Comparison of ENCODE assay signal across 26 cellular contexts in genomic region chr6:46511320-46511719, GRCh38. TPM values are rescaled to one million over a fixed set of nuclear protein-coding genes. Genes with fewer than 3 reads are reported as not detected.
DNase-seq lines count a peak whose midpoint lies in the region; ATAC-seq, FAIRE-seq and TF ChIP-seq lines count a peak whose summit lies in the region.
"Had no signal": no experiment of that assay in that cellular context is flagged by ENCODE, and none has a peak within 500 bp of the region (broad histone marks: within the 10 kb centered on the region; RNA-seq: fewer than 3 reads in every experiment).

No MANE protein-coding gene starts in this region.

- H3K9me3 ChIP-seq in duodenal mucosa (ENCODE audit: control insufficient read depth in 1 of 2, low read length in 2 of 2), result no peaks in the 10 kb centered on the region
- H3K9me3 ChIP-seq in stomach smooth muscle (ENCODE audit: control insufficient read depth in 2 of 2, low read length in 2 of 2), result no peaks in the 10 kb centered on the region
- H3K9me3 ChIP-seq in pancreas, result no peaks in the 10 kb centered on the region
- H3K9me3 ChIP-seq in CD4-positive, alpha-beta memory T cell (ENCODE audit: control insufficient read depth in 1 of 2, low read length in 2 of 2), result no peaks in the 10 kb centered on the region

- no peak overlapping the region for H3K4me3 Mint-ChIP-seq in CD4-positive, alpha-beta memory T cell
- H3K4me3 Mint-ChIP-seq: activated T-helper 17 cell treated with anti-CD3 and anti-CD28 coated beads, Interleukin-2, amount 50 U/mL, for 72 hours; CD4-positive, alpha-beta T cell; dendritic cell treated with granulocyte-macrophage colony-stimulating factor and Interleukin-4, amounts not matched to agents 40 ng/mL and 50 ng/mL, for 4 days; stimulated activated naive B cell treated with anti-CD40 and anti-IgM and Interleukin-4, amounts not matched to agents 10 μg/mL and 1 μg/mL and 100 μg/mL, for 72 hours had no signal

- H3K4me1 Mint-ChIP-seq in CD4-positive, alpha-beta memory T cell, result no peaks in the 10 kb centered on the region
- H3K4me1 Mint-ChIP-seq: activated T-helper 17 cell treated with anti-CD3 and anti-CD28 coated beads, Interleukin-2, amount 50 U/mL, for 72 hours; stimulated activated naive B cell treated with anti-CD40 and anti-IgM and Interleukin-4, amounts not matched to agents 10 μg/mL and 1 μg/mL and 100 μg/mL, for 72 hours had no signal

- H3K4me1 ChIP-seq in duodenal mucosa (ENCODE audit: control insufficient read depth in 1 of 2, insufficient read depth in 2 of 2, low read length in 2 of 2), result peaks cover 11 to 20% of the 10 kb centered on the region in 2 donors
- H3K4me1 ChIP-seq in stomach smooth muscle (ENCODE audit: control insufficient read depth, insufficient read depth, low read length), result peaks cover 4% of the 10 kb centered on the region
- H3K4me1 ChIP-seq in pancreas, result peaks cover 17 to 25% (median 23%) of the 10 kb centered on the region in 3 donors
- H3K4me1 ChIP-seq in CD4-positive, alpha-beta memory T cell (ENCODE audit: insufficient read depth, low read length), result no peaks in the 10 kb centered on the region

- no peak for FAIRE-seq in pancreas (lab: Jason Lieb, UNC)
- FAIRE-seq: K562 had no signal

- H3K27ac ChIP-seq in duodenal mucosa (ENCODE audit: low read depth, low read length) (peak overlapping the region; percentile 17), stomach smooth muscle (ENCODE audit: low read length) (peak overlapping the region; percentile 49), pancreas (peak overlapping the region in 1 of 4 donors; percentile 43)
- no peak overlapping the region for H3K27ac ChIP-seq in CD4-positive, alpha-beta memory T cell (ENCODE audit: low read depth, low read length)
- H3K27ac ChIP-seq: SK-N-MC, WERI-Rb-1 had no signal

- peaks cover 3 to 10% of the 10 kb centered on the region in 2 donors for H3K27me3 Mint-ChIP-seq in CD4-positive, alpha-beta memory T cell
- H3K27me3 Mint-ChIP-seq: dendritic cell treated with granulocyte-macrophage colony-stimulating factor and Interleukin-4, amounts not matched to agents 40 ng/mL and 50 ng/mL, for 4 days had no signal

- TF ChIP-seq CTCF in pancreas (IDR thresholded peaks at IDR 0.05), result no peak

- intact Hi-C loops in left ventricle myocardium superior (cut with micrococcal nuclease), result no loop called here
- intact Hi-C loops in pancreas (cut with DNase I), result no loop called here
- intact Hi-C loops in CD4-positive, alpha-beta memory T cell (cut with micrococcal nuclease), result no loop called here

- H3K4me3 ChIP-seq in duodenal mucosa (ENCODE audit: low read depth in 1 of 2, low read length in 2 of 2) (no peak overlapping the region), stomach smooth muscle (ENCODE audit: low read length in 2 of 2) (no peak overlapping the region), pancreas (no peak overlapping the region)
- H3K4me3 ChIP-seq in CD4-positive, alpha-beta memory T cell (ENCODE audit: low read length in 2 of 2), result no peak overlapping the region
- H3K4me3 ChIP-seq: K562, SK-N-MC, smooth muscle cell had no signal

- 70 to 79% methylated on average over 7 of the region's 7 CpGs for WGBS in pancreas, 2 donors

- CTCF ChIA-PET in CD4-positive, alpha-beta memory T cell (lab: Charles Lee; ENCODE audit: partially characterized antibody), result no interaction called here

- H3K9ac ChIP-seq in duodenal mucosa (ENCODE audit: low read depth in 1 of 2, low read length in 2 of 2), result no peak overlapping the region
- peak overlapping the region in 1 of 2 donors; percentile 14 for H3K9ac ChIP-seq in stomach smooth muscle (ENCODE audit: low read length in 2 of 2)

- peak; percentile 52 for ATAC-seq in left ventricle myocardium superior
- ATAC-seq in pancreas, result no peak
- ATAC-seq: activated naive CD4-positive, alpha-beta T cell treated with anti-CD3 and anti-CD28 coated beads, Interleukin-2, amount 50 U/mL, for 72 hours; activated T-helper 17 cell treated with anti-CD3 and anti-CD28 coated beads, Interleukin-2, amount 50 U/mL, for 72 hours; K562; stimulated activated naive B cell treated with anti-CD40 and anti-IgM and Interleukin-4, amounts not matched to agents 10 μg/mL and 1 μg/mL and 100 μg/mL, for 72 hours had no signal

- no peak for DNase-seq in left ventricle myocardium superior
- DNase-seq in central memory CD4-positive, alpha-beta T cell, result no peak
- no peak for DNase-seq in hepatic stellate cell (ENCODE audit: low spot score)
- no peak for DNase-seq in pancreas
- DNase-seq in CD4-positive, alpha-beta memory T cell, result no peak
- DNase-seq: activated CD4-positive, alpha-beta T cell treated with anti-CD3 and anti-CD28 coated beads, Interleukin-2, amount 50 U/mL, for 4 hours; activated CD8-positive, alpha-beta memory T cell treated with anti-CD3 and anti-CD28 coated beads, Interleukin-2, amount 50 U/mL, for 4 hours; CD4-positive, alpha-beta T cell; DMS53; GF-D8; MM.1S; NCI-H1436; NCI-H510A; stimulated activated CD4-positive, alpha-beta T cell treated with anti-CD3 and anti-CD28 coated beads, Interleukin-2, amount 100 ng/mL, for 48 hours; stimulated activated naive B cell treated with anti-CD40 and anti-IgM and Interleukin-4, amounts not matched to agents 10 μg/mL and 1 μg/mL and 100 μg/mL, for 72 hours; WERI-Rb-1 had no signal

- no peak overlapping the region for H3K27ac Mint-ChIP-seq in CD4-positive, alpha-beta memory T cell
- H3K27ac Mint-ChIP-seq: activated naive CD4-positive, alpha-beta T cell treated with anti-CD3 and anti-CD28 coated beads, Interleukin-2, amount 50 U/mL, for 72 hours; activated T-helper 17 cell treated with anti-CD3 and anti-CD28 coated beads, Interleukin-2, amount 50 U/mL, for 72 hours; CD4-positive, alpha-beta T cell; dendritic cell treated with granulocyte-macrophage colony-stimulating factor and Interleukin-4, amounts not matched to agents 40 ng/mL and 50 ng/mL, for 4 days; stimulated activated naive B cell treated with anti-CD40 and anti-IgM and Interleukin-4, amounts not matched to agents 10 μg/mL and 1 μg/mL and 100 μg/mL, for 72 hours had no signal

- no peaks in the 10 kb centered on the region for H3K36me3 Mint-ChIP-seq in CD4-positive, alpha-beta memory T cell
- H3K36me3 Mint-ChIP-seq: activated naive CD4-positive, alpha-beta T cell treated with anti-CD3 and anti-CD28 coated beads, Interleukin-2, amount 50 U/mL, for 72 hours; stimulated activated naive B cell treated with anti-CD40 and anti-IgM and Interleukin-4, amounts not matched to agents 10 μg/mL and 1 μg/mL and 100 μg/mL, for 72 hours had no signal

- POLR2A ChIA-PET in CD4-positive, alpha-beta memory T cell (lab: Charles Lee; ENCODE audit: partially characterized antibody), result no interaction called here

- no peaks in the 10 kb centered on the region for H3K9me3 Mint-ChIP-seq in CD4-positive, alpha-beta memory T cell
- H3K9me3 Mint-ChIP-seq: activated naive CD4-positive, alpha-beta T cell treated with anti-CD3 and anti-CD28 coated beads, Interleukin-2, amount 50 U/mL, for 72 hours; activated T-helper 17 cell treated with anti-CD3 and anti-CD28 coated beads, Interleukin-2, amount 50 U/mL, for 72 hours; CD4-positive, alpha-beta T cell; dendritic cell treated with granulocyte-macrophage colony-stimulating factor and Interleukin-4, amounts not matched to agents 40 ng/mL and 50 ng/mL, for 4 days; stimulated activated naive B cell treated with anti-CD40 and anti-IgM and Interleukin-4, amounts not matched to agents 10 μg/mL and 1 μg/mL and 100 μg/mL, for 72 hours had no signal

- H3K27me3 ChIP-seq in duodenal mucosa (ENCODE audit: control insufficient read depth in 1 of 2, insufficient read depth in 2 of 2, low read length in 2 of 2) (no peaks in the 10 kb centered on the region), stomach smooth muscle (ENCODE audit: control insufficient read depth in 1 of 2, insufficient read depth in 2 of 2, low read length in 2 of 2) (no peaks in the 10 kb centered on the region), pancreas (no peaks in the 10 kb centered on the region)
- H3K27me3 ChIP-seq in CD4-positive, alpha-beta memory T cell (ENCODE audit: insufficient read depth, low read length), result no peaks in the 10 kb centered on the region

- no peaks in the 10 kb centered on the region for H3K36me3 ChIP-seq in duodenal mucosa (ENCODE audit: control insufficient read depth in 1 of 2, insufficient read depth in 2 of 2, low read length in 2 of 2)
- no peaks in the 10 kb centered on the region for H3K36me3 ChIP-seq in stomach smooth muscle (ENCODE audit: control insufficient read depth in 2 of 2, insufficient read depth in 2 of 2, low read length in 2 of 2)
- no peaks in the 10 kb centered on the region for H3K36me3 ChIP-seq in pancreas
- no peaks in the 10 kb centered on the region for H3K36me3 ChIP-seq in CD4-positive, alpha-beta memory T cell (ENCODE audit: insufficient read depth, low read length)
- H3K36me3 ChIP-seq: WERI-Rb-1 had no signal

RNA-seq across cellular contexts. Expression of gene RCAN2, which starts 20.1 kb away (rescaled TPM):
- total RNA-seq in left ventricle myocardium superior, result 254 TPM
- total RNA-seq in pancreas, result 1 to 10 TPM; 1.7 to 7.4 (median 3.3) TPM
- 10 to 100 TPM in 1 of 2 donors, 1 to 10 TPM in 1; 2.9 to 19.0 TPM for polyA plus RNA-seq in pancreas
- not detected for total RNA-seq in CD4-positive, alpha-beta memory T cell
- under 1 TPM; 0.06 to 0.21 TPM for polyA plus RNA-seq in CD4-positive, alpha-beta memory T cell
- total RNA-seq: CD4-positive, alpha-beta T cell; T-helper 2 cell treated with Interferon-gamma antibody and Interleukin-4, amounts not matched to agents 100 ng/mL and 5 ng/mL, for 36 hours had no signal
- polyA plus RNA-seq: K562, mammary epithelial cell had no signal

Comparison
In these comparisons a context has a peak if more than half of its experiments do, and no peak if none do; other contexts are left out.
1. RNA of gene RCAN2, which starts 20.1 kb away (total RNA-seq): 254 TPM in left ventricle myocardium superior (single experiment); 1.7 to 7.4 TPM in pancreas and not detected in CD4-positive, alpha-beta memory T cell; every median in the first group is over 10 times any median in the second.